ENCODE assay signal across 8 cellular contexts in genomic region chr6:29752451-29753308, GRCh38. TPM values are rescaled to one million over a fixed set of nuclear protein-coding genes. Genes with fewer than 3 reads are reported as not detected.
A peak's percentile ranks its signal among the peaks of the same experiment; 100 is the strongest.
DNase-seq lines count a peak whose midpoint lies in the region; ATAC-seq and TF ChIP-seq lines count a peak whose summit lies in the region.

No MANE protein-coding gene starts in this region.

- DNase-seq in Caco-2 (peak; percentile 77 to 86), GM20000 (ENCODE audit: low spot score) (peak; percentile 83), HT1080 (ENCODE audit: low read depth) (peak; percentile 92), Panc1 (ENCODE audit: low read depth, low spot score) (peak; percentile 73), fibroblast of gingiva (ENCODE audit: low read depth) (peak; percentile 88), naive B cell (peak; percentile 81)
- DNase-seq in activated T-helper 1 cell treated with anti-CD3 and anti-CD28 coated beads, Interleukin-12 subunit alpha, Interleukin-12 subunit beta, Interleukin-2, Interleukin-4 antibody, amounts not matched to agents 30 ng/mL and 10 ng/mL and 1 ng/mL, durations not matched to agents 14 hours and 24 hours and 36 hours (ENCODE audit: low spot score): peak; percentile 79

- ATAC-seq in Panc1: peak; percentile 88
- ATAC-seq in naive B cell (ENCODE audit: low read depth in 2 of 2): peak; percentile 76 to 77
- ATAC-seq in stimulated activated memory B cell treated with anti-CD40 and anti-IgM and Interleukin-4, amounts not matched to agents 10 μg/mL and 1 μg/mL and 100 μg/mL, for 72 hours: peak; percentile 87

- in situ Hi-C loops in Panc1 (cut with HindIII; ENCODE audit: low pct_unique_long_range_greater_than_20kb, low sequenced_read_pairs): no loop called here

- H3K4me3 ChIP-seq in Caco-2 (ENCODE audit: low read depth, low read length) (peak overlapping the region; percentile 40), Panc1 (ENCODE audit: low read depth in 2 of 2, low read length in 2 of 2) (peak overlapping the region; percentile 46 to 67)

- H3K27ac ChIP-seq in Panc1 (ENCODE audit: low read length): no peak overlapping the region; the same call in 1 of the 2 replicates

- H3K27me3 ChIP-seq in Caco-2 (replicated peaks; ENCODE audit: control insufficient read depth, insufficient read depth, low read length) (no peaks in the 10 kb centered on the region), Panc1 (ENCODE audit: control insufficient read depth, insufficient read depth, low read length) (no peaks in the 10 kb centered on the region; the same call in none of the 2 replicates)

- H3K4me3 Mint-ChIP-seq in Caco-2 (ENCODE audit: unreplicated experiment) (peak overlapping the region; percentile 76), naive B cell (peak overlapping the region; percentile 87 to 99 (median 96))
- H3K4me3 Mint-ChIP-seq in activated T-helper 1 cell treated with anti-CD3 and anti-CD28 coated beads, Interleukin-12 subunit alpha, Interleukin-12 subunit beta, Interleukin-2, Interleukin-4 antibody, amounts not matched to agents 30 ng/mL and 10 ng/mL and 1 ng/mL, durations not matched to agents 14 hours and 24 hours and 36 hours: peak overlapping the region; percentile 93
- peak overlapping the region; percentile 85 for H3K4me3 Mint-ChIP-seq in stimulated activated memory B cell treated with anti-CD40 and anti-IgM and Interleukin-4, amounts not matched to agents 10 μg/mL and 1 μg/mL and 100 μg/mL, for 72 hours

- H3K27me3 Mint-ChIP-seq in Caco-2 (ENCODE audit: insufficient read depth, unreplicated experiment): peaks cover 10% of the 10 kb centered on the region
- H3K27me3 Mint-ChIP-seq in activated T-helper 1 cell treated with anti-CD3 and anti-CD28 coated beads, Interleukin-12 subunit alpha, Interleukin-12 subunit beta, Interleukin-2, Interleukin-4 antibody, amounts not matched to agents 30 ng/mL and 10 ng/mL and 1 ng/mL, durations not matched to agents 14 hours and 24 hours and 36 hours (ENCODE audit: insufficient read depth): no peaks in the 10 kb centered on the region
- peaks cover 0 to 27% (median 0%) of the 10 kb centered on the region in 3 donors for H3K27me3 Mint-ChIP-seq in naive B cell
- H3K27me3 Mint-ChIP-seq in stimulated activated memory B cell treated with anti-CD40 and anti-IgM and Interleukin-4, amounts not matched to agents 10 μg/mL and 1 μg/mL and 100 μg/mL, for 72 hours: peaks cover 8% of the 10 kb centered on the region

- H3K9me3 Mint-ChIP-seq in Caco-2 (ENCODE audit: unreplicated experiment) (no peaks in the 10 kb centered on the region), naive B cell (no peaks in the 10 kb centered on the region)
- H3K9me3 Mint-ChIP-seq in activated T-helper 1 cell treated with anti-CD3 and anti-CD28 coated beads, Interleukin-12 subunit alpha, Interleukin-12 subunit beta, Interleukin-2, Interleukin-4 antibody, amounts not matched to agents 30 ng/mL and 10 ng/mL and 1 ng/mL, durations not matched to agents 14 hours and 24 hours and 36 hours: no peaks in the 10 kb centered on the region
- no peaks in the 10 kb centered on the region for H3K9me3 Mint-ChIP-seq in stimulated activated memory B cell treated with anti-CD40 and anti-IgM and Interleukin-4, amounts not matched to agents 10 μg/mL and 1 μg/mL and 100 μg/mL, for 72 hours

- intact Hi-C loops in Caco-2 (cut with micrococcal nuclease; ENCODE audit: unreplicated experiment) (loop anchor here (1.0 to 5.0 kb wide), 3 partner anchors 14 to 80 kb away; no protein-coding TSS in a partner anchor), Panc1 (cut with micrococcal nuclease; ENCODE audit: unreplicated experiment) (loop anchor here (5.0 kb wide), 1 partner anchor 50 kb away; no protein-coding TSS in a partner anchor)
- intact Hi-C loops in activated T-helper 1 cell treated with anti-CD3 and anti-CD28 coated beads, Interleukin-12 subunit alpha, Interleukin-12 subunit beta, Interleukin-2, Interleukin-4 antibody, amounts not matched to agents 30 ng/mL and 10 ng/mL and 1 ng/mL, durations not matched to agents 14 hours and 24 hours and 36 hours (cut with micrococcal nuclease): loop anchor here (1.0 to 5.0 kb wide), 9 partner anchors 11 to 314 kb away; partner anchors contain the start of genes HLA-A and PPP1R11

- H3K4me1 ChIP-seq in Caco-2 (0 out of 2 replicates have a peak, but pooled peaks cover 5% of the 10 kb centered on the region), Panc1 (ENCODE audit: control insufficient read depth, insufficient read depth, low read length) (peaks cover 4% of the 10 kb centered on the region; the same call in 1 of the 2 replicates)

- POLR2A ChIA-PET in Caco-2 (lab: Charles Lee): no interaction called here
- POLR2A ChIA-PET in Panc1 (lab: Charles Lee): interaction anchor here (0.7 kb wide), 1 partner anchor 86 kb away, joined by 3 read pairs; no protein-coding TSS in a partner anchor

- no peaks in the 10 kb centered on the region for H3K36me3 Mint-ChIP-seq in Caco-2 (ENCODE audit: insufficient read depth, unreplicated experiment)
- H3K36me3 Mint-ChIP-seq in activated T-helper 1 cell treated with anti-CD3 and anti-CD28 coated beads, Interleukin-12 subunit alpha, Interleukin-12 subunit beta, Interleukin-2, Interleukin-4 antibody, amounts not matched to agents 30 ng/mL and 10 ng/mL and 1 ng/mL, durations not matched to agents 14 hours and 24 hours and 36 hours (ENCODE audit: low read depth): no peaks in the 10 kb centered on the region
- H3K36me3 Mint-ChIP-seq in naive B cell: peaks cover 0 to 7% of the 10 kb centered on the region in 2 donors
- H3K36me3 Mint-ChIP-seq in stimulated activated memory B cell treated with anti-CD40 and anti-IgM and Interleukin-4, amounts not matched to agents 10 μg/mL and 1 μg/mL and 100 μg/mL, for 72 hours: no peaks in the 10 kb centered on the region

- BruUV-seq in Caco-2 (replicated peaks; lab: Mats Ljungman, UMichigan) (no TSS peak), Panc1 (replicated peaks; lab: Mats Ljungman, UMichigan) (no TSS peak)

- no peak overlapping the region for H3K27ac Mint-ChIP-seq in Caco-2 (ENCODE audit: unreplicated experiment)
- H3K27ac Mint-ChIP-seq in activated T-helper 1 cell treated with anti-CD3 and anti-CD28 coated beads, Interleukin-12 subunit alpha, Interleukin-12 subunit beta, Interleukin-2, Interleukin-4 antibody, amounts not matched to agents 30 ng/mL and 10 ng/mL and 1 ng/mL, durations not matched to agents 14 hours and 24 hours and 36 hours: peak overlapping the region; percentile 91
- peak overlapping the region in 5 of 6 donors; percentile 89 to 97 (median 93) for H3K27ac Mint-ChIP-seq in naive B cell
- H3K27ac Mint-ChIP-seq in stimulated activated memory B cell treated with anti-CD40 and anti-IgM and Interleukin-4, amounts not matched to agents 10 μg/mL and 1 μg/mL and 100 μg/mL, for 72 hours: peak overlapping the region; percentile 87

- H3K36me3 ChIP-seq in Caco-2 (ENCODE audit: control insufficient read depth, insufficient read depth, low read length) (no peaks in the 10 kb centered on the region), Panc1 (ENCODE audit: control insufficient read depth, insufficient read depth, low read length) (no peaks in the 10 kb centered on the region)

- H3K9me3 ChIP-seq in Caco-2: no peaks in the 10 kb centered on the region
- H3K9me3 ChIP-seq in Panc1 (ENCODE audit: control insufficient read depth, insufficient read depth, low read depth, low read length): no peaks in the 10 kb centered on the region

- CTCF ChIA-PET in Caco-2 (lab: Charles Lee) (interaction anchor here (0.9 to 1.7 kb wide), 3 partner anchors 12 to 103 kb away, joined by 3 to 10 read pairs (median 5); no protein-coding TSS in a partner anchor), Panc1 (lab: Charles Lee) (no interaction called here)

- H3K4me1 Mint-ChIP-seq in Caco-2 (ENCODE audit: low read depth, unreplicated experiment) (peaks cover 6% of the 10 kb centered on the region), naive B cell (peaks cover 29 to 45% (median 43%) of the 10 kb centered on the region in 3 donors)
- H3K4me1 Mint-ChIP-seq in activated T-helper 1 cell treated with anti-CD3 and anti-CD28 coated beads, Interleukin-12 subunit alpha, Interleukin-12 subunit beta, Interleukin-2, Interleukin-4 antibody, amounts not matched to agents 30 ng/mL and 10 ng/mL and 1 ng/mL, durations not matched to agents 14 hours and 24 hours and 36 hours (ENCODE audit: low read depth): peaks cover 65% of the 10 kb centered on the region
- H3K4me1 Mint-ChIP-seq in stimulated activated memory B cell treated with anti-CD40 and anti-IgM and Interleukin-4, amounts not matched to agents 10 μg/mL and 1 μg/mL and 100 μg/mL, for 72 hours: peaks cover 43% of the 10 kb centered on the region

- TF ChIP-seq CTCF in Caco-2 (IDR thresholded peaks at IDR 0.05; ENCODE audit: insufficient read depth in 1 of 2, low read depth in 1 of 2, low read length in 1 of 2, severe bottlenecking in 1 of 2, unreplicated experiment in 1 of 2) (peak; percentile 91 to 100), GM20000 (IDR thresholded peaks at IDR 0.05; ENCODE audit: extremely low read depth, missing control alignments) (peak; percentile 100), Panc1 (IDR thresholded peaks at IDR 0.05) (peak; percentile 99)

RNA-seq across cellular contexts. Expression of gene HLA-F, which starts 29.4 kb away (rescaled TPM):
- 4.4 and 4.7 TPM in 2 replicates for total RNA-seq in Caco-2 (2022)
- total RNA-seq in HT1080 (2014; rRNA removed; shearing (Covaris generic)): 0.40 and 0.90 TPM in 2 replicates
- 2.4 and 2.6 TPM in 2 replicates for polyA plus RNA-seq in HT1080 (2015; cell fraction: cytosol; rRNA removed)
- polyA plus RNA-seq in HT1080 (2015; cell fraction: nucleus; rRNA removed): 8.9 and 10.3 TPM in 2 replicates
- 7.5 TPM for total RNA-seq in Panc1 (2021; ENCODE audit: unreplicated experiment)
- polyA plus RNA-seq in Panc1 (2012; ENCODE audit: insufficient read length): 18.0 TPM
- total RNA-seq in activated T-helper 1 cell treated with anti-CD3 and anti-CD28 coated beads, Interleukin-12 subunit alpha, Interleukin-12 subunit beta, Interleukin-2, Interleukin-4 antibody, amounts not matched to agents 30 ng/mL and 10 ng/mL and 1 ng/mL, durations not matched to agents 14 hours and 24 hours and 36 hours: 293 and 314 TPM in 2 replicates
- polyA plus RNA-seq in naive B cell (ENCODE audit: low read depth in 6 of 6): 100 to 1,000 TPM; 212 to 354 (median 251) TPM

Comparison
In these comparisons a context has a peak if more than half of its experiments do, and no peak if none do; other contexts are left out.
1. RNA of gene HLA-F, which starts 29.4 kb away (total RNA-seq): 293 to 314 TPM in activated T-helper 1 cell treated with anti-CD3 and anti-CD28 coated beads, Interleukin-12 subunit alpha, Interleukin-12 subunit beta, Interleukin-2, Interleukin-4 antibody, amounts not matched to agents 30 ng/mL and 10 ng/mL and 1 ng/mL, durations not matched to agents 14 hours and 24 hours and 36 hours; 7.5 TPM in Panc1 (single experiment), 4.4 to 4.7 TPM in Caco-2 and 0.40 to 0.90 TPM in HT1080; every median in the first group is over 10 times any median in the second.
2. Peak in every context shown above with its lines, with median percentiles within 50 percentile points of each other: DNase-seq, H3K4me3 Mint-ChIP-seq, CTCF ChIP-seq and ATAC-seq.